Comparison of ENCODE assay signal across 8 cellular contexts in genomic region chr22:33579448-33580093, GRCh38.
A peak's percentile ranks its signal among the peaks of the same experiment; 100 is the strongest.
DNase-seq lines count a peak whose midpoint lies in the region; ATAC-seq, FAIRE-seq and TF ChIP-seq lines count a peak whose summit lies in the region.

No MANE protein-coding gene starts in this region.

- 4% methylated on average over 4 of the region's 8 CpGs for WGBS in K562 (ENCODE audit: insufficient coverage, low coverage, missing lambda C conversion rate)

- H3K27me3 Mint-ChIP-seq in GM23338 (ENCODE audit: insufficient read depth, low read depth, poor library complexity) = peaks cover 5% of the 10 kb centered on the region
- peaks cover 0 to 7% (median 2%) of the 10 kb centered on the region in 3 donors for H3K27me3 Mint-ChIP-seq in immature natural killer cell (ENCODE audit: low read depth in 3 of 3)

- H3K4me3 ChIP-seq in GM23338 = no peak overlapping the region
- H3K4me3 ChIP-seq in OCI-LY1 (ENCODE audit: low read depth, low read length, poor library complexity, severe bottlenecking) = no peak overlapping the region
- no peak overlapping the region for H3K4me3 ChIP-seq in K562

- H3K4me1 Mint-ChIP-seq in GM23338 (peaks cover 11% of the 10 kb centered on the region; the same call in 2 of the 3 replicates), immature natural killer cell (no peaks in the 10 kb centered on the region)

- H3K36me3 ChIP-seq in GM23338 (ENCODE audit: insufficient read depth) (no peaks in the 10 kb centered on the region), OCI-LY1 (ENCODE audit: insufficient read depth, low read length) (no peaks in the 10 kb centered on the region), K562 (ENCODE audit: control insufficient read depth, insufficient read depth, low read length) (no peaks in the 10 kb centered on the region)

- H3K4me3 Mint-ChIP-seq in GM23338 = no peak overlapping the region
- no peak overlapping the region for H3K4me3 Mint-ChIP-seq in immature natural killer cell

- H3K79me2 ChIP-seq in GM23338 (replicated peaks; ENCODE audit: insufficient read depth) = peaks cover 18% of the 10 kb centered on the region
- no peaks in the 10 kb centered on the region for H3K79me2 ChIP-seq in OCI-LY1 (ENCODE audit: insufficient read depth, low read length)
- no peaks in the 10 kb centered on the region for H3K79me2 ChIP-seq in K562 (ENCODE audit: control insufficient read depth, insufficient read depth, low read length)

- TF ChIP-seq POLR2A in K562 (conservative IDR thresholded peaks at IDR 0.05) = no peak

- TF ChIP-seq EP300 in K562 (IDR thresholded peaks at IDR 0.05; ENCODE audit: low read length) = no peak

- H2AFZ ChIP-seq in GM23338 (no peak overlapping the region), OCI-LY1 (ENCODE audit: low read length) (no peak overlapping the region), K562 (ENCODE audit: low read depth, low read length) (no peak overlapping the region)

- POLR2A ChIA-PET in K562 (lab: Yijun Ruan, JAX) = no interaction called here

- no TSS peak for BruUV-seq in K562 (replicated peaks; lab: Mats Ljungman, UMichigan)

- in situ Hi-C loops in K562 (cut with MboI) = no loop called here

- H3K27me3 ChIP-seq in GM23338 (ENCODE audit: insufficient read depth) (no peaks in the 10 kb centered on the region), OCI-LY1 (ENCODE audit: insufficient read depth, low read length) (no peaks in the 10 kb centered on the region), K562 (ENCODE audit: control insufficient read depth in 2 of 2, insufficient read depth in 2 of 2, low read length in 2 of 2) (no peaks in the 10 kb centered on the region)

- H3K9me3 Mint-ChIP-seq in GM23338 = no peaks in the 10 kb centered on the region
- peaks cover 0 to under 1% (median 0%) of the 10 kb centered on the region in 6 donors for H3K9me3 Mint-ChIP-seq in immature natural killer cell

- peaks cover 13% of the 10 kb centered on the region; the same call in 1 of the 2 replicates for H4K20me1 ChIP-seq in GM23338 (replicated peaks; ENCODE audit: insufficient read depth)
- no peaks in the 10 kb centered on the region for H4K20me1 ChIP-seq in OCI-LY1 (ENCODE audit: insufficient read depth, low read length)
- H4K20me1 ChIP-seq in K562 (replicated peaks; ENCODE audit: control insufficient read depth, insufficient read depth, low read length) = no peaks in the 10 kb centered on the region

- TF ChIP-seq RAD21 in K562 (CRISPR knock-in tag; conservative IDR thresholded peaks at IDR 0.05 in 1 of 2, IDR thresholded peaks at IDR 0.05 in 1 of 2) = peak; percentile 26 to 62

- no peak overlapping the region for H3K27ac ChIP-seq in GM23338 (ENCODE audit: low read depth)
- H3K27ac ChIP-seq in OCI-LY1 (ENCODE audit: low read depth, low read length, poor library complexity, severe bottlenecking) = peak overlapping the region; percentile 10
- no peak overlapping the region for H3K27ac ChIP-seq in K562 (ENCODE audit: extremely low read depth, low read depth, low read length)

- peak; percentile 97 for ATAC-seq in GM23338
- ATAC-seq in K562 = peak; percentile 69
- ATAC-seq in HG03139 (IDR thresholded peaks at IDR 0.05; ENCODE audit: unreplicated experiment) = no peak
- no peak for ATAC-seq in GM18511 (IDR thresholded peaks at IDR 0.05; ENCODE audit: unreplicated experiment)

- intact Hi-C loops in K562 (cut with micrococcal nuclease) = loop anchor here (5.0 to 10.0 kb wide), 2 partner anchors 65 to 277 kb away; no protein-coding TSS in a partner anchor

- FAIRE-seq in K562 (lab: Jason Lieb, UNC) = no peak

- H3K36me3 Mint-ChIP-seq in GM23338 (ENCODE audit: low read depth) (no peaks in the 10 kb centered on the region), immature natural killer cell (no peaks in the 10 kb centered on the region)

- H3K4me2 ChIP-seq in GM23338 (no peak overlapping the region), OCI-LY1 (ENCODE audit: low read length) (no peak overlapping the region), K562 (ENCODE audit: insufficient read depth, low read length) (no peak overlapping the region)

- DNase-seq in DMS 273 (lab: John Stamatoyannopoulos, UW; ENCODE audit: unreplicated experiment) = peak; percentile 72
- DNase-seq in GM23338 (ENCODE audit: low spot score) = peak; percentile 91
- DNase-seq in K562 (ENCODE audit: extremely low read depth in 1 of 4, low spot score in 3 of 4) = peak; percentile 30 to 41 (median 38)
- peak; percentile 20 to 37 (median 23) for DNase-seq in immature natural killer cell
- DNase-seq in stimulated activated CD4-positive, alpha-beta T cell treated with anti-CD3 and anti-CD28 coated beads, Interleukin-2, amount 100 ng/mL, for 24 hours = peak; percentile 21 to 39

- no peak overlapping the region for H3K9ac ChIP-seq in OCI-LY1 (ENCODE audit: low read length)
- H3K9ac ChIP-seq in K562 (ENCODE audit: insufficient read depth in 1 of 2, low read depth in 2 of 2, low read length in 2 of 2) = no peak overlapping the region

- TF ChIP-seq CTCF in GM23338 (conservative IDR thresholded peaks at IDR 0.05; ENCODE audit: low read depth in 2 of 2) (peak; percentile 89 to 92), OCI-LY1 (IDR thresholded peaks at IDR 0.05; ENCODE audit: low read length) (peak; percentile 94), K562 (IDR thresholded peaks at IDR 0.05 in 2 of 3, conservative IDR thresholded peaks at IDR 0.05 in 1 of 3; ENCODE audit: insufficient read depth in 2 of 3, low read depth in 1 of 3, low read length in 3 of 3) (peak; percentile 49 to 58 (median 51))

- H3K9me3 ChIP-seq in OCI-LY1 (ENCODE audit: low read length) = no peaks in the 10 kb centered on the region
- no peaks in the 10 kb centered on the region for H3K9me3 ChIP-seq in K562 (replicated peaks; ENCODE audit: control insufficient read depth, insufficient read depth, low read depth, low read length)

- CTCF ChIA-PET in K562 (lab: Yijun Ruan, JAX; ENCODE audit: low intra/inter-chr PET ratio) = no interaction called here

- H3F3A ChIP-seq in GM23338 (replicated peaks; ENCODE audit: low read depth) = no peaks in the 10 kb centered on the region
- H3F3A ChIP-seq in OCI-LY1 (ENCODE audit: insufficient read depth, low read length) = no peaks in the 10 kb centered on the region

- no peaks in the 10 kb centered on the region for H3K9me1 ChIP-seq in K562 (ENCODE audit: control insufficient read depth, insufficient read depth, low read length)

- H3K4me1 ChIP-seq in GM23338 (ENCODE audit: insufficient read depth) = no peaks in the 10 kb centered on the region
- peaks cover 46% of the 10 kb centered on the region for H3K4me1 ChIP-seq in OCI-LY1 (ENCODE audit: insufficient read depth, low read length, severe bottlenecking)
- H3K4me1 ChIP-seq in K562 (replicated peaks in 1 of 2; ENCODE audit: control insufficient read depth in 2 of 2, insufficient read depth in 2 of 2, low read length in 2 of 2) = no peaks in the 10 kb centered on the region

- H3K9me2 ChIP-seq in GM23338 (ENCODE audit: insufficient read depth) (peaks cover 4% of the 10 kb centered on the region; the same call in 1 of the 2 replicates), OCI-LY1 (ENCODE audit: low read depth, low read length) (no peaks in the 10 kb centered on the region)

- peak overlapping the region; percentile 75; the same call in 1 of the 2 replicates for H3K27ac Mint-ChIP-seq in GM23338
- H3K27ac Mint-ChIP-seq in immature natural killer cell = no peak overlapping the region

TF ChIP-seq in GM23338, 12 proteins besides CTCF, POLR2A, EP300 and RAD21:
- TF ChIP-seq STAT1 (IDR thresholded peaks at IDR 0.05; ENCODE audit: unreplicated experiment) (no peak), JUNB (IDR thresholded peaks at IDR 0.05; ENCODE audit: unreplicated experiment) (no peak), ZNF331 (CRISPR knock-in tag; IDR thresholded peaks at IDR 0.05; ENCODE audit: low read depth) (no peak), POLR2AphosphoS5 (IDR thresholded peaks at IDR 0.05; ENCODE audit: low read depth) (no peak)

TF ChIP-seq in K562, 482 proteins besides CTCF, POLR2A, EP300 and RAD21 (continues in another document):
- TF ChIP-seq TBL1XR1 (IDR thresholded peaks at IDR 0.05; ENCODE audit: low read length in 2 of 2) = no peak
- TF ChIP-seq ZNF124 (CRISPR knock-in tag; IDR thresholded peaks at IDR 0.05) = no peak
- no peak for TF ChIP-seq MTA2 (IDR thresholded peaks at IDR 0.05; ENCODE audit: low read depth)
- TF ChIP-seq ZC3H8 (IDR thresholded peaks at IDR 0.05) = no peak
- TF ChIP-seq MBD1 (CRISPR knock-in tag; IDR thresholded peaks at IDR 0.05) = no peak
- no peak for TF ChIP-seq SIN3A (IDR thresholded peaks at IDR 0.05; ENCODE audit: borderline replicate concordance in 2 of 2, control insufficient read depth in 1 of 2, low read depth in 2 of 2, low read length in 2 of 2)
- no peak for TF ChIP-seq TEAD4 (IDR thresholded peaks at IDR 0.05; ENCODE audit: low read length)
- no peak for TF ChIP-seq TEAD4 (CRISPR knock-in tag; IDR thresholded peaks at IDR 0.05; ENCODE audit: borderline replicate concordance)
- no peak for TF ChIP-seq ZNF280A (IDR thresholded peaks at IDR 0.05; ENCODE audit: low read depth, partially characterized antibody)

Comparison
In these comparisons a context has a peak if more than half of its experiments do, and no peak if none do; other contexts are left out.
1. DNase-seq: peak in every context shown above with its lines; median percentile 91 in GM23338; 72 in DMS 273; 38 in K562; 30 in stimulated activated CD4-positive, alpha-beta T cell treated with anti-CD3 and anti-CD28 coated beads, Interleukin-2, amount 100 ng/mL, for 24 hours; 23 in immature natural killer cell.
2. ATAC-seq: peak in GM23338 (single experiment) and K562 (single experiment); none in HG03139 (single experiment) and GM18511 (single experiment).
3. Peak in every context shown above with its lines, with median percentiles within 50 percentile points of each other: CTCF ChIP-seq.